8 cellular contexts compared by ENCODE assay signal in the genomic region with DNA sequence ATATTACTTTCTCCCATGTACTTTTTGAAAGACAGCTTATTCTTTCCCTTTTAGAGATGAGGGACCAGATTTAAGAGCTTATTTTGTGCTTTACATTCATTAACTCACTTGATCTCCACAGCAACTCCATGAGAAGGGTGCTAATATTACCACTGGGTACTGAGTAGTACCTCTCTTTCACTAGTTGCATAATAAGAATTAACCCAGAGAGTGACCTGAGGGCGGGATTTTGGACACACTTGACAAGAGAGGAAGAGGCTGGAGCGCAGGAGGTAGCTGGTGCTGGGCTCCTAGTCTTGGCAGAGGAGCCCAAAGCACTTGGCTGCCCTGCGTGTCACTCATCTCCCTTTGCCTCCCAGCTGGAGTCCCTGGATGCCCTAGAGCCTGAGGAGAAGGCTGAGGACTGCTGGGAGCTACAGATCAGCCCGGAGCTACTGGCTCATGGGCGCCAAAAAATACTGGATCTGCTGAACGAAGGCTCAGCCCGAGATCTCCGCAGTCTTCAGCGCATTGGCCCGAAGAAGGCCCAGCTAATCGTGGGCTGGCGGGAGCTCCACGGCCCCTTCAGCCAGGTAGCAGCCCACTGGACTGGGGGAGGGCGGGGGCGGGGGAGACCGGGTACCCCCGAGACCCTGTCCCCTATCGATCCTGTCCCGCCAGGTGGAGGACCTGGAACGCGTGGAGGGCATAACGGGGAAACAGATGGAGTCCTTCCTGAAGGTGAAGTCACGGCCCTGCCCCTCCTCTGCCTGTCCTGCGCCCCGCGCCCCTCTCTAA. TPM values are rescaled to one million over a fixed set of nuclear protein-coding genes. Genes with fewer than 3 reads are reported as not detected.
DNase-seq lines count a peak whose midpoint lies in the region; ATAC-seq lines count a peak whose summit lies in the region.

No MANE protein-coding gene starts in this region.

- H3K9me3 Mint-ChIP-seq in activated T-helper 1 cell treated with anti-CD3 and anti-CD28 coated beads, Interleukin-12 subunit alpha, Interleukin-12 subunit beta, Interleukin-2, Interleukin-4 antibody, amounts not matched to agents 30 ng/mL and 10 ng/mL and 1 ng/mL, durations not matched to agents 14 hours and 24 hours and 36 hours: no peaks in the 10 kb centered on the region

- H3K4me3 ChIP-seq in skeletal muscle cell (ENCODE audit: low read depth, low read length): peak overlapping the region; percentile 72

- no peaks in the 10 kb centered on the region for H3K27me3 Mint-ChIP-seq in activated T-helper 1 cell treated with anti-CD3 and anti-CD28 coated beads, Interleukin-12 subunit alpha, Interleukin-12 subunit beta, Interleukin-2, Interleukin-4 antibody, amounts not matched to agents 30 ng/mL and 10 ng/mL and 1 ng/mL, durations not matched to agents 14 hours and 24 hours and 36 hours (ENCODE audit: insufficient read depth)

- ATAC-seq in left ventricle myocardium superior (peak; percentile 56), HG03280 (IDR thresholded peaks at IDR 0.05; ENCODE audit: unreplicated experiment) (no peak)

- H3K4me3 Mint-ChIP-seq in activated T-helper 1 cell treated with anti-CD3 and anti-CD28 coated beads, Interleukin-12 subunit alpha, Interleukin-12 subunit beta, Interleukin-2, Interleukin-4 antibody, amounts not matched to agents 30 ng/mL and 10 ng/mL and 1 ng/mL, durations not matched to agents 14 hours and 24 hours and 36 hours: peak overlapping the region; percentile 100

- peaks cover 38% of the 10 kb centered on the region for H3K4me1 Mint-ChIP-seq in activated T-helper 1 cell treated with anti-CD3 and anti-CD28 coated beads, Interleukin-12 subunit alpha, Interleukin-12 subunit beta, Interleukin-2, Interleukin-4 antibody, amounts not matched to agents 30 ng/mL and 10 ng/mL and 1 ng/mL, durations not matched to agents 14 hours and 24 hours and 36 hours (ENCODE audit: low read depth)

- peaks cover 43% of the 10 kb centered on the region for H3K36me3 Mint-ChIP-seq in activated T-helper 1 cell treated with anti-CD3 and anti-CD28 coated beads, Interleukin-12 subunit alpha, Interleukin-12 subunit beta, Interleukin-2, Interleukin-4 antibody, amounts not matched to agents 30 ng/mL and 10 ng/mL and 1 ng/mL, durations not matched to agents 14 hours and 24 hours and 36 hours (ENCODE audit: low read depth)

- H3K27ac Mint-ChIP-seq in activated T-helper 1 cell treated with anti-CD3 and anti-CD28 coated beads, Interleukin-12 subunit alpha, Interleukin-12 subunit beta, Interleukin-2, Interleukin-4 antibody, amounts not matched to agents 30 ng/mL and 10 ng/mL and 1 ng/mL, durations not matched to agents 14 hours and 24 hours and 36 hours: peak overlapping the region; percentile 100

- peak; percentile 74 for DNase-seq in NCI-H82 (lab: John Stamatoyannopoulos, UW)
- DNase-seq in NCI-H82 treated with DMSO at 0.1 percent for 48 hours (lab: John Stamatoyannopoulos, UW; ENCODE audit: unreplicated experiment): no peak
- DNase-seq in NAMALWA (ENCODE audit: low spot score): peak; percentile 45
- no peak for DNase-seq in activated T-helper 1 cell treated with anti-CD3 and anti-CD28 coated beads, Interleukin-12 subunit alpha, Interleukin-12 subunit beta, Interleukin-2, Interleukin-4 antibody, amounts not matched to agents 30 ng/mL and 10 ng/mL and 1 ng/mL, durations not matched to agents 14 hours and 24 hours and 36 hours (ENCODE audit: low spot score)
- DNase-seq in left ventricle myocardium superior: peak; percentile 79
- no peak for DNase-seq in skeletal muscle cell (ENCODE audit: low read depth)
- DNase-seq in NK-92 treated with Interleukin-12 subunit alpha and Interleukin-12 subunit beta, amount 100 ng/mL, for 24 hours (lab: John Stamatoyannopoulos, UW): no peak

- intact Hi-C loops in activated T-helper 1 cell treated with anti-CD3 and anti-CD28 coated beads, Interleukin-12 subunit alpha, Interleukin-12 subunit beta, Interleukin-2, Interleukin-4 antibody, amounts not matched to agents 30 ng/mL and 10 ng/mL and 1 ng/mL, durations not matched to agents 14 hours and 24 hours and 36 hours (cut with micrococcal nuclease): loop anchor here (1.0 to 5.0 kb wide), 14 partner anchors 12 to 982 kb away; partner anchors contain the start of genes ALDOA, ATXN2L, C16orf54 and C16orf92
- intact Hi-C loops in left ventricle myocardium superior (cut with micrococcal nuclease): no loop called here

RNA-seq across cellular contexts. Expression of gene MAZ, which starts 1.7 kb away (rescaled TPM):
- 365 and 380 TPM in 2 replicates for total RNA-seq in activated T-helper 1 cell treated with anti-CD3 and anti-CD28 coated beads, Interleukin-12 subunit alpha, Interleukin-12 subunit beta, Interleukin-2, Interleukin-4 antibody, amounts not matched to agents 30 ng/mL and 10 ng/mL and 1 ng/mL, durations not matched to agents 14 hours and 24 hours and 36 hours
- total RNA-seq in left ventricle myocardium superior: 101 TPM

RNA-seq across cellular contexts. Expression of gene PRRT2, which starts 7.3 kb away (rescaled TPM):
- total RNA-seq in activated T-helper 1 cell treated with anti-CD3 and anti-CD28 coated beads, Interleukin-12 subunit alpha, Interleukin-12 subunit beta, Interleukin-2, Interleukin-4 antibody, amounts not matched to agents 30 ng/mL and 10 ng/mL and 1 ng/mL, durations not matched to agents 14 hours and 24 hours and 36 hours: 1.0 and 1.3 TPM in 2 replicates
- total RNA-seq in left ventricle myocardium superior: 3.1 TPM

RNA-seq across cellular contexts. Expression of gene PAGR1, which starts 11.3 kb away (rescaled TPM):
- 29.2 and 30.8 TPM in 2 replicates for total RNA-seq in activated T-helper 1 cell treated with anti-CD3 and anti-CD28 coated beads, Interleukin-12 subunit alpha, Interleukin-12 subunit beta, Interleukin-2, Interleukin-4 antibody, amounts not matched to agents 30 ng/mL and 10 ng/mL and 1 ng/mL, durations not matched to agents 14 hours and 24 hours and 36 hours
- total RNA-seq in left ventricle myocardium superior: 16.2 TPM

RNA-seq across cellular contexts. Expression of gene KIF22, which starts 14.1 kb away (rescaled TPM):
- 134 and 140 TPM in 2 replicates for total RNA-seq in activated T-helper 1 cell treated with anti-CD3 and anti-CD28 coated beads, Interleukin-12 subunit alpha, Interleukin-12 subunit beta, Interleukin-2, Interleukin-4 antibody, amounts not matched to agents 30 ng/mL and 10 ng/mL and 1 ng/mL, durations not matched to agents 14 hours and 24 hours and 36 hours
- total RNA-seq in left ventricle myocardium superior: 55.2 TPM

RNA-seq across cellular contexts. Expression of gene MVP, which starts 15.6 kb away (rescaled TPM):
- 117 and 124 TPM in 2 replicates for total RNA-seq in activated T-helper 1 cell treated with anti-CD3 and anti-CD28 coated beads, Interleukin-12 subunit alpha, Interleukin-12 subunit beta, Interleukin-2, Interleukin-4 antibody, amounts not matched to agents 30 ng/mL and 10 ng/mL and 1 ng/mL, durations not matched to agents 14 hours and 24 hours and 36 hours
- total RNA-seq in left ventricle myocardium superior: 47.0 TPM

Comparison
In these comparisons a context has a peak if more than half of its experiments do, and no peak if none do; other contexts are left out.
1. DNase-seq: peak in NCI-H82 (single experiment), NAMALWA (single experiment) and left ventricle myocardium superior (single experiment); none in NCI-H82 treated with DMSO at 0.1 percent for 48 hours (single experiment), activated T-helper 1 cell treated with anti-CD3 and anti-CD28 coated beads, Interleukin-12 subunit alpha, Interleukin-12 subunit beta, Interleukin-2, Interleukin-4 antibody, amounts not matched to agents 30 ng/mL and 10 ng/mL and 1 ng/mL, durations not matched to agents 14 hours and 24 hours and 36 hours (single experiment), skeletal muscle cell (single experiment) and NK-92 treated with Interleukin-12 subunit alpha and Interleukin-12 subunit beta, amount 100 ng/mL, for 24 hours (single experiment).